Comparison of ENCODE assay signal across 15 cellular contexts in the genomic region with DNA sequence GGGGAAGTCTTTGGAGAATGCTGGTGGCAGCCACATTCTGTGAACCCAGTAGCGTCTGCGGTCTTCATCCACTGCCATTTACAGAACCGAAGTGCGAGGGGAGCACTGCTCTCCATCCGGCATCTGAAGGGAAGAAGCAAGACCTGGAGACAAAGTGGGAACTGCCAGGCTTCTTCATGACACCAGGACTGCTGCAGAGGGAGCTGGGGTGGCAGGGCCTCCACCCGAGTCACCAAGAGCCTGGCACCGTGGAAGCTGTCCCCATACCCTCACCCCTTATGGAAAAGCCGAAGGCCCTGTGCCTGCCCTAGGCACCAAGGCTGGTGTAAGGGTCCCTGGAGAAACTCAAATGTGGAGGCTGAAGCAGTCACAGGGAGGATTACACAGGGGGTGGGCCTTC.
DNase-seq lines count a peak whose midpoint lies in the region; ATAC-seq and TF ChIP-seq lines count a peak whose summit lies in the region.
"Had no signal": no experiment of that assay in that cellular context is flagged by ENCODE, and none has a peak within 500 bp of the region (broad histone marks: within the 10 kb centered on the region; RNA-seq: fewer than 3 reads in every experiment).

No MANE protein-coding gene starts in this region.

- H3K9me3 ChIP-seq in BLaER1 (no peaks in the 10 kb centered on the region), osteoblast (ENCODE audit: low read depth, low read length) (no peaks in the 10 kb centered on the region), MG63 (no peaks in the 10 kb centered on the region)
- H3K9me3 ChIP-seq: Peyer's patch had no signal

- CTCF ChIA-PET in WTC11 (lab: Charles Lee): interaction anchor here (2.2 to 7.9 kb wide), 4 partner anchors 8 to 40 kb away, joined by 8 to 83 read pairs (median 10); no protein-coding TSS in a partner anchor

- H3K4me3 ChIP-seq in BLaER1: no peak overlapping the region
- H3K4me3 ChIP-seq in osteoblast (ENCODE audit: insufficient read depth, low read length): no peak overlapping the region
- H3K4me3 ChIP-seq in MG63: no peak overlapping the region

- no peak for ATAC-seq in WTC11
- no peak for ATAC-seq in GM21367 (IDR thresholded peaks at IDR 0.05; ENCODE audit: unreplicated experiment)
- no peak for ATAC-seq in activated CD4-positive, CD25-positive, alpha-beta regulatory T cell treated with anti-CD3 and anti-CD28 coated beads, Interleukin-2, amount 50 U/mL, for 24 hours

- peak; percentile 7 for DNase-seq in activated CD8-positive, alpha-beta memory T cell treated with anti-CD3 and anti-CD28 coated beads, Interleukin-2, amount 50 U/mL, for 4 hours
- no peak for DNase-seq in activated CD8-positive, alpha-beta memory T cell treated with anti-CD3 and anti-CD28 coated beads for 24 hours
- DNase-seq in WTC11 (ENCODE audit: low spot score) (no peak), osteoblast (ENCODE audit: insufficient read length, low spot score, missing footprints) (peak; percentile 75), MG63 (no peak)
- DNase-seq: MV-4-11, NCI-H1436, NCI-H2029 treated with DMSO at 0.1 percent for 48 hours, NCI-H524, Peyer's patch, SIG-M5 had no signal

- H3K27me3 Mint-ChIP-seq in WTC11 (ENCODE audit: low read depth): peaks cover 43% of the 10 kb centered on the region

- H3K4me3 Mint-ChIP-seq in WTC11: peak overlapping the region; percentile 62

- no peak overlapping the region for H3K9ac ChIP-seq in BLaER1

- peaks cover 6% of the 10 kb centered on the region; the same call in 1 of the 2 replicates for H3K4me1 Mint-ChIP-seq in WTC11

- H3K36me3 ChIP-seq in BLaER1 (no peaks in the 10 kb centered on the region), osteoblast (ENCODE audit: insufficient read depth, low read length) (no peaks in the 10 kb centered on the region), MG63 (no peaks in the 10 kb centered on the region)
- H3K36me3 ChIP-seq: Peyer's patch had no signal

- no peak overlapping the region for H3K27ac Mint-ChIP-seq in WTC11

- peaks cover 21% of the 10 kb centered on the region for H3K4me1 ChIP-seq in BLaER1
- peaks cover 12% of the 10 kb centered on the region for H3K4me1 ChIP-seq in osteoblast (ENCODE audit: insufficient read depth, low read length)

- H3K4me2 ChIP-seq in BLaER1 (peak overlapping the region; percentile 88; the same call in 1 of the 2 replicates), osteoblast (ENCODE audit: insufficient read depth, low read length) (no peak overlapping the region)

- H3K27me3 ChIP-seq in BLaER1 (peaks cover 46% of the 10 kb centered on the region), osteoblast (ENCODE audit: insufficient read depth, low read length) (peaks cover 74% of the 10 kb centered on the region), MG63 (peaks cover 31% of the 10 kb centered on the region)

- H3K36me3 Mint-ChIP-seq in WTC11: no peaks in the 10 kb centered on the region

- H3K79me2 ChIP-seq in osteoblast (ENCODE audit: insufficient read depth, low read length): no peaks in the 10 kb centered on the region

- no peaks in the 10 kb centered on the region for H4K20me1 ChIP-seq in BLaER1
- no peaks in the 10 kb centered on the region for H4K20me1 ChIP-seq in osteoblast (ENCODE audit: insufficient read depth, low read length)

- POLR2A ChIA-PET in WTC11 (lab: Charles Lee): no interaction called here

- no peak overlapping the region for H3K27ac ChIP-seq in BLaER1
- H3K27ac ChIP-seq in osteoblast (ENCODE audit: low read depth, low read length): no peak overlapping the region
- H3K27ac ChIP-seq: C4-2B, Peyer's patch had no signal

- no peaks in the 10 kb centered on the region for H3K9me3 Mint-ChIP-seq in WTC11

- no peak overlapping the region for H2AFZ ChIP-seq in osteoblast (ENCODE audit: low read length)

- no peak for TF ChIP-seq CTCF in WTC11 (IDR thresholded peaks at IDR 0.05)
- no peak for TF ChIP-seq CTCF in osteoblast (IDR thresholded peaks at IDR 0.05; ENCODE audit: extremely low read depth, low read depth, low read length)

TF ChIP-seq in WTC11, 78 proteins besides CTCF, POLR2A, EP300 and RAD21 (continues in another document):
- TF ChIP-seq NFATC4 (CRISPR knock-in tag; IDR thresholded peaks at IDR 0.05): no peak
- TF ChIP-seq STAT6 (CRISPR knock-in tag; conservative IDR thresholded peaks at IDR 0.05; ENCODE audit: low read depth): no peak
- no peak for TF ChIP-seq OVOL2 (CRISPR knock-in tag; IDR thresholded peaks at IDR 0.05; ENCODE audit: borderline replicate concordance)
- no peak for TF ChIP-seq EMX1 (CRISPR knock-in tag; IDR thresholded peaks at IDR 0.05)
- TF ChIP-seq, protein P1, sequence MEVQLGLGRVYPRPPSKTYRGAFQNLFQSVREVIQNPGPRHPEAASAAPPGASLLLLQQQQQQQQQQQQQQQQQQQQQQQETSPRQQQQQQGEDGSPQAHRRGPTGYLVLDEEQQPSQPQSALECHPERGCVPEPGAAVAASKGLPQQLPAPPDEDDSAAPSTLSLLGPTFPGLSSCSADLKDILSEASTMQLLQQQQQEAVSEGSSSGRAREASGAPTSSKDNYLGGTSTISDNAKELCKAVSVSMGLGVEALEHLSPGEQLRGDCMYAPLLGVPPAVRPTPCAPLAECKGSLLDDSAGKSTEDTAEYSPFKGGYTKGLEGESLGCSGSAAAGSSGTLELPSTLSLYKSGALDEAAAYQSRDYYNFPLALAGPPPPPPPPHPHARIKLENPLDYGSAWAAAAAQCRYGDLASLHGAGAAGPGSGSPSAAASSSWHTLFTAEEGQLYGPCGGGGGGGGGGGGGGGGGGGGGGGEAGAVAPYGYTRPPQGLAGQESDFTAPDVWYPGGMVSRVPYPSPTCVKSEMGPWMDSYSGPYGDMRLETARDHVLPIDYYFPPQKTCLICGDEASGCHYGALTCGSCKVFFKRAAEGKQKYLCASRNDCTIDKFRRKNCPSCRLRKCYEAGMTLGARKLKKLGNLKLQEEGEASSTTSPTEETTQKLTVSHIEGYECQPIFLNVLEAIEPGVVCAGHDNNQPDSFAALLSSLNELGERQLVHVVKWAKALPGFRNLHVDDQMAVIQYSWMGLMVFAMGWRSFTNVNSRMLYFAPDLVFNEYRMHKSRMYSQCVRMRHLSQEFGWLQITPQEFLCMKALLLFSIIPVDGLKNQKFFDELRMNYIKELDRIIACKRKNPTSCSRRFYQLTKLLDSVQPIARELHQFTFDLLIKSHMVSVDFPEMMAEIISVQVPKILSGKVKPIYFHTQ (CRISPR knock-in tag; IDR thresholded peaks at IDR 0.05): no peak
- TF ChIP-seq, protein P2, sequence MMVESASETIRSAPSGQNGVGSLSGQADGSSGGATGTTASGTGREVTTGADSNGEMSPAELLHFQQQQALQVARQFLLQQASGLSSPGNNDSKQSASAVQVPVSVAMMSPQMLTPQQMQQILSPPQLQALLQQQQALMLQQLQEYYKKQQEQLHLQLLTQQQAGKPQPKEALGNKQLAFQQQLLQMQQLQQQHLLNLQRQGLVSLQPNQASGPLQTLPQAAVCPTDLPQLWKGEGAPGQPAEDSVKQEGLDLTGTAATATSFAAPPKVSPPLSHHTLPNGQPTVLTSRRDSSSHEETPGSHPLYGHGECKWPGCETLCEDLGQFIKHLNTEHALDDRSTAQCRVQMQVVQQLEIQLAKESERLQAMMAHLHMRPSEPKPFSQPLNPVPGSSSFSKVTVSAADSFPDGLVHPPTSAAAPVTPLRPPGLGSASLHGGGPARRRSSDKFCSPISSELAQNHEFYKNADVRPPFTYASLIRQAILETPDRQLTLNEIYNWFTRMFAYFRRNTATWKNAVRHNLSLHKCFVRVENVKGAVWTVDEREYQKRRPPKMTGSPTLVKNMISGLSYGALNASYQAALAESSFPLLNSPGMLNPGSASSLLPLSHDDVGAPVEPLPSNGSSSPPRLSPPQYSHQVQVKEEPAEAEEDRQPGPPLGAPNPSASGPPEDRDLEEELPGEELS (CRISPR knock-in tag; IDR thresholded peaks at IDR 0.05): no peak
- no peak for TF ChIP-seq CREB1 (CRISPR knock-in tag; IDR thresholded peaks at IDR 0.05)
- TF ChIP-seq, protein P3, sequence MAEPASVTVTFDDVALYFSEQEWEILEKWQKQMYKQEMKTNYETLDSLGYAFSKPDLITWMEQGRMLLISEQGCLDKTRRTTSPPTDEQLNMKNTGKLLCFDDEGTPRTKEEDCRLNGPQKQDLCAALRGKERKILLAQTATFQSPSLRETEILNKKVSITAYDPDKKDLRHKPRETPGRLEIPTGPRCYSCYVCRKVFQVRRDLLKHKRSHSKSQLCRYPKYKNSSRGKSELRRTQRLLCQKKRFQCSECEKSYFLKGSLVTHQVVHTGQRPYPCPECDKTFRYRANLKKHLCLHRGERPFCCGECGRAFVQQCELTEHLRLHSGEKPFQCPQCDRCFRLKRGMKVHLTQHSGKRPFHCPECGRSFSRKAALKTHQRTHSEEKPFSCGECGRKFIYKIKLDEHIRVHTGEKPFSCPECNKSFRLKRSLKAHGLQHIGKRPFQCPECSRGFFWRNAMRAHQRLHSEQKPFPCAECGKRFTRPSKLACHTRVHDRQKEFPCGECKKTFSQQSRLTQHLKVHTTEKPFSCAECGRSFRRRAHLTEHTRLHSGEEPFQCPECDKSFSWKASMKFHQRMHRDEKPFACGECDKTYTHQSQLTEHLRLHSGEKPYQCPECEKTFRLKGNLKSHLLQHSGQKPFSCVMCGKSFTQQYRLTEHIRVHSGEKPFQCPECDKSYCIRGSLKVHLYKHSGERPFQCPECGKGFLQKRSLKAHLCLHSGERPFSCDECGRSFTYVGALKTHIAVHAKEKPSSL (CRISPR knock-in tag; conservative IDR thresholded peaks at IDR 0.05): no peak
- TF ChIP-seq ZNF396 (CRISPR knock-in tag; IDR thresholded peaks at IDR 0.05; ENCODE audit: borderline replicate concordance): no peak
- no peak for TF ChIP-seq JAZF1 (CRISPR knock-in tag; IDR thresholded peaks at IDR 0.05)
- no peak for TF ChIP-seq GTF2I (CRISPR knock-in tag; conservative IDR thresholded peaks at IDR 0.05)

Comparison
In these comparisons a context has a peak if more than half of its experiments do, and no peak if none do; other contexts are left out.
1. DNase-seq: peak in activated CD8-positive, alpha-beta memory T cell treated with anti-CD3 and anti-CD28 coated beads, Interleukin-2, amount 50 U/mL, for 4 hours (single experiment) and osteoblast (single experiment); none in activated CD8-positive, alpha-beta memory T cell treated with anti-CD3 and anti-CD28 coated beads for 24 hours (single experiment), WTC11 (single experiment) and MG63 (single experiment).